ENCODE assay signal across 18 cellular contexts in genomic region chr1:118973536-118974160, GRCh38. TPM values are rescaled to one million over a fixed set of nuclear protein-coding genes. Genes with fewer than 3 reads are reported as not detected.
"Had no signal": no experiment of that assay in that cellular context is flagged by ENCODE, and none has a peak within 500 bp of the region (broad histone marks: within the 10 kb centered on the region; RNA-seq: fewer than 3 reads in every experiment).

No MANE protein-coding gene starts in this region.

- H3K36me3 ChIP-seq: gastroesophageal sphincter, right atrium auricular region, spleen had no signal

- H3K4me3 Mint-ChIP-seq: activated CD4-positive, alpha-beta memory T cell treated with anti-CD3 and anti-CD28 coated beads for 36 hours; activated naive CD8-positive, alpha-beta T cell treated with anti-CD3 and anti-CD28 coated beads, Interleukin-2, amount 10 ng/mL, durations not matched to agents 7 days and 5 days; stimulated activated memory B cell treated with anti-CD40 and anti-IgM and Interleukin-4, amounts not matched to agents 10 μg/mL and 1 μg/mL and 100 μg/mL, for 72 hours; T-helper 2 cell treated with Interferon-gamma antibody and Interleukin-4, amounts not matched to agents 5 μg/mL and 100 μg/mL, for 36 hours had no signal

- H3K4me3 ChIP-seq: gastroesophageal sphincter, right atrium auricular region, spleen had no signal

- H3K4me1 Mint-ChIP-seq: activated naive CD8-positive, alpha-beta T cell treated with anti-CD3 and anti-CD28 coated beads, Interleukin-2, amount 10 ng/mL, durations not matched to agents 7 days and 5 days; stimulated activated memory B cell treated with anti-CD40 and anti-IgM and Interleukin-4, amounts not matched to agents 10 μg/mL and 1 μg/mL and 100 μg/mL, for 72 hours had no signal

- H3K27ac Mint-ChIP-seq: activated CD4-positive, alpha-beta memory T cell treated with anti-CD3 and anti-CD28 coated beads for 36 hours; activated naive CD8-positive, alpha-beta T cell treated with anti-CD3 and anti-CD28 coated beads, Interleukin-2, amount 10 ng/mL, durations not matched to agents 7 days and 5 days; stimulated activated memory B cell treated with anti-CD40 and anti-IgM and Interleukin-4, amounts not matched to agents 10 μg/mL and 1 μg/mL and 100 μg/mL, for 72 hours; T-helper 2 cell treated with Interferon-gamma antibody and Interleukin-4, amounts not matched to agents 5 μg/mL and 100 μg/mL, for 36 hours had no signal

- H3K36me3 Mint-ChIP-seq: activated CD4-positive, alpha-beta memory T cell treated with anti-CD3 and anti-CD28 coated beads for 36 hours; activated naive CD8-positive, alpha-beta T cell treated with anti-CD3 and anti-CD28 coated beads, Interleukin-2, amount 10 ng/mL, durations not matched to agents 7 days and 5 days; stimulated activated memory B cell treated with anti-CD40 and anti-IgM and Interleukin-4, amounts not matched to agents 10 μg/mL and 1 μg/mL and 100 μg/mL, for 72 hours had no signal

- DNase-seq: activated CD4-positive, alpha-beta memory T cell treated with anti-CD3 and anti-CD28 coated beads for 36 hours; activated CD4-positive, alpha-beta T cell treated with anti-CD3 and anti-CD28 coated beads for 1 hour; activated gamma-delta T cell treated with Interleukin-2 at 50 U/mL for 16 hours; activated naive CD8-positive, alpha-beta T cell treated with anti-CD3 and anti-CD28 coated beads, Interleukin-2, amount 10 ng/mL, durations not matched to agents 7 days and 5 days; activated T-cell treated with anti-CD3 and anti-CD28 coated beads, Interleukin-2, amount 50 U/mL, for 48 hours; aorta; kidney; spleen; stimulated activated CD4-positive, alpha-beta T cell treated with anti-CD3 and anti-CD28 coated beads, Interleukin-1b, Interleukin-23, amount 100 ng/mL, for 48 hours; substantia nigra; SW 1271; trophoblast cell had no signal

- ATAC-seq: gastroesophageal sphincter; stimulated activated memory B cell treated with anti-CD40 and anti-IgM and Interleukin-4, amounts not matched to agents 10 μg/mL and 1 μg/mL and 100 μg/mL, for 72 hours had no signal

- H3K27ac ChIP-seq: gastroesophageal sphincter, right atrium auricular region, spleen had no signal

- H3K4me1 ChIP-seq: gastroesophageal sphincter, right atrium auricular region had no signal

- H3K9me3 ChIP-seq: gastroesophageal sphincter, right atrium auricular region, spleen had no signal

- H3K9me3 Mint-ChIP-seq: activated CD4-positive, alpha-beta memory T cell treated with anti-CD3 and anti-CD28 coated beads for 36 hours; activated naive CD8-positive, alpha-beta T cell treated with anti-CD3 and anti-CD28 coated beads, Interleukin-2, amount 10 ng/mL, durations not matched to agents 7 days and 5 days; stimulated activated memory B cell treated with anti-CD40 and anti-IgM and Interleukin-4, amounts not matched to agents 10 μg/mL and 1 μg/mL and 100 μg/mL, for 72 hours; T-helper 2 cell treated with Interferon-gamma antibody and Interleukin-4, amounts not matched to agents 5 μg/mL and 100 μg/mL, for 36 hours had no signal

RNA-seq across cellular contexts. Expression of gene TBX15, which starts 14.5 kb away (rescaled TPM):
- total RNA-seq: activated CD4-positive, alpha-beta memory T cell treated with anti-CD3 and anti-CD28 coated beads for 36 hours; activated naive CD8-positive, alpha-beta T cell treated with anti-CD3 and anti-CD28 coated beads, Interleukin-2, amount 10 ng/mL, durations not matched to agents 7 days and 5 days; bronchial epithelial cell; endothelial cell of umbilical vein had no signal
